ENCODE assay signal across 2 cellular contexts in genomic region chr20:32624687-32625345, GRCh38.
TF ChIP-seq lines count a peak whose summit lies in the region.

No MANE protein-coding gene starts in this region.

TF ChIP-seq in A549, 52 proteins besides CTCF, POLR2A, EP300 and RAD21:
- TF ChIP-seq RFX5 (IDR thresholded peaks at IDR 0.05) (no peak), ZFP36 (IDR thresholded peaks at IDR 0.05; ENCODE audit: borderline replicate concordance, partially characterized antibody) (peak; percentile 3), E2F6 (IDR thresholded peaks at IDR 0.05; ENCODE audit: borderline replicate concordance, low read depth) (no peak)
TF ChIP-seq in A549: peak in this region for 1.

TF ChIP-seq in H1, 55 proteins besides CTCF, POLR2A, EP300 and RAD21:
- no peak for TF ChIP-seq RFX5 (IDR thresholded peaks at IDR 0.05; ENCODE audit: borderline replicate concordance, low read depth, low read length)
- TF ChIP-seq KDM1A (IDR thresholded peaks at IDR 0.05; ENCODE audit: borderline replicate concordance, low read length), result peak; percentile 47; the same call in 1 of the 2 replicates
TF ChIP-seq in H1: peak in this region for 1.
